ENCODE assay signal across 8 cellular contexts in the genomic region with DNA sequence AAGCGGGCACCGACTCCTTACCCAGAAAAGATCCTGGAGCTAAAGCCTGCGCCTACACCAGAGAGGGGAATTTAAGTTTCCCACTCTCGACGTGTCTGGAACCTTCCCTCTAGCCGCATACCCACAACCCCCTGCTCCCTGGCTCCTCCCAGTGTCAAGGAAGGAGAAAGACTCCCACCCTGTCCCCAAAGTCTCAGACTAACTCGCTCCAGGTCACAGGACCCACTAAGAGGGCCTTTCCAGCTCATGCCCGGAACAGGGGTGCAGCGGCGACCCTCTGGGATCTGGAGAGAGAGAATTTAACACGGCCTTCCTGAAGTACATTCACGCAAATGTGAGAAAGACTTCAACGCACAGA.
DNase-seq lines count a peak whose midpoint lies in the region; ATAC-seq and TF ChIP-seq lines count a peak whose summit lies in the region.

No MANE protein-coding gene starts in this region.

- H3K27ac ChIP-seq in HUES6 (ENCODE audit: low read depth, low read length), result no peak overlapping the region; the same call in 1 of the 2 replicates
- no peak overlapping the region for H3K27ac ChIP-seq in coronary artery
- no peak overlapping the region for H3K27ac ChIP-seq in muscle layer of colon (ENCODE audit: low read depth, low read length)

- no peak for TF ChIP-seq CTCF in coronary artery (IDR thresholded peaks at IDR 0.05)

- DNase-seq in AG08396 (ENCODE audit: low spot score) (peak; percentile 26), coronary artery (ENCODE audit: low spot score) (no peak), NCI-H2107 (lab: John Stamatoyannopoulos, UW) (no peak)

- H3K9me3 ChIP-seq in HUES6 (ENCODE audit: control insufficient read depth, insufficient read depth, low read depth, low read length) (no peaks in the 10 kb centered on the region), muscle layer of colon (ENCODE audit: low read length) (no peaks in the 10 kb centered on the region)

- H3K4me1 ChIP-seq in HUES6 (ENCODE audit: control insufficient read depth, insufficient read depth, low read length), result peaks cover 38% of the 10 kb centered on the region
- peaks cover 28% of the 10 kb centered on the region for H3K4me1 ChIP-seq in muscle layer of colon (ENCODE audit: insufficient read depth, low read length)

- peaks cover 100% of the 10 kb centered on the region for H3K27me3 ChIP-seq in HUES6 (ENCODE audit: control insufficient read depth, insufficient read depth, low read length)
- H3K27me3 ChIP-seq in muscle layer of colon (ENCODE audit: control insufficient read depth in 1 of 2, insufficient read depth in 2 of 2, low read length in 2 of 2), result peaks cover 78 to 98% of the 10 kb centered on the region in 2 donors

- H3K9ac ChIP-seq in HUES6 (ENCODE audit: low read length) (peak overlapping the region; percentile 68), muscle layer of colon (ENCODE audit: low read length) (no peak overlapping the region)

- H3K36me3 ChIP-seq in HUES6 (ENCODE audit: control insufficient read depth, insufficient read depth, low read length), result no peaks in the 10 kb centered on the region
- no peaks in the 10 kb centered on the region for H3K36me3 ChIP-seq in muscle layer of colon (ENCODE audit: insufficient read depth, low read length)

- H3K4me3 ChIP-seq in HUES6 (ENCODE audit: low read depth, low read length) (peak overlapping the region; percentile 73), coronary artery (peak overlapping the region; percentile 69), muscle layer of colon (ENCODE audit: low read depth in 1 of 2, low read length in 2 of 2) (peak overlapping the region; percentile 21 to 22)

- ATAC-seq in GM18909 (IDR thresholded peaks at IDR 0.05; ENCODE audit: poor library complexity, unreplicated experiment) (no peak), HG03095 (IDR thresholded peaks at IDR 0.05; ENCODE audit: unreplicated experiment) (no peak), GM21360 (IDR thresholded peaks at IDR 0.05; ENCODE audit: unreplicated experiment) (no peak)

Comparison
In these comparisons a context has a peak if more than half of its experiments do, and no peak if none do; other contexts are left out.
1. H3K4me3 ChIP-seq: peak in every context shown above with its lines; median percentile 73 in HUES6; 69 in coronary artery; 22 in muscle layer of colon.